ENCODE assay signal across 1 cellular context in the genomic region with DNA sequence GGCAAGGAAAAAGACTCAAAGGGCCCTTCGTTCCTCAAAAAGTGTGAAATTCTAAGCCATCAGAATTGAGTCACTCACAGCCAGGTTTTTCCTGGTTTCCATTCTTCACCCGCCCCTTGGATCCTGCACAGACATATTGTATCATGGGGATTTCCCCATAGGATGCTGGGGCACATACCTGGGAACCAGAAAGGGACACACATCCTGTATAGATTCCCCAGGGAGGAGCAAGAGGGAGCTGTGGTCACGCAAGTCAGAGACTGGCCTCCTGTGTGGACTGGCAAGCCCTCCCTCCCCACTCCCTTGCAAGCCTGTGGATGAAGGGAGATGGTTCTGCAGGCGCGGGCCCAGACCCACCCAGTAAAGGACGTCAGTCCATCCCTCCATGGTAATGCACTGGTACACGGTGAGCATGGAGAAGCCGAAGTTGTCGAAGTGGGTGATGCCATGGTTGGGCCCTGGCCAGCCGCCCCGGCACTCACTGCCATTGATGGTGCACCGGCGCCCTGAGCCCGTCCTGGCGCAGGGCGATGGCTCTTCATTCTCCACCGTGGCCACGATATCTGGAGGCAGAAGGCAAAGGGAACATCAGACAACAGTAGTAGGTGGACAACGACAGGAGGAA.
TF ChIP-seq lines count a peak whose summit lies in the region.

No MANE protein-coding gene starts in this region.

TF ChIP-seq in HepG2, 621 proteins besides CTCF, POLR2A, EP300 and RAD21:
- TF ChIP-seq FOXK2 (IDR thresholded peaks at IDR 0.05) (no peak), SMARCC2 (IDR thresholded peaks at IDR 0.05) (no peak), ZNF546 (CRISPR knock-in tag; conservative IDR thresholded peaks at IDR 0.05) (no peak), XRCC5 (optimal IDR thresholded peaks at IDR 0.05; ENCODE audit: low read length) (no peak), FOXA3 (CRISPR knock-in tag; IDR thresholded peaks at IDR 0.05) (no peak), HNF4G (IDR thresholded peaks at IDR 0.05; ENCODE audit: borderline replicate concordance, low read depth, low read length) (no peak), HNF4G (CRISPR knock-in tag; IDR thresholded peaks at IDR 0.05; ENCODE audit: borderline replicate concordance, low read depth) (no peak), ERF (CRISPR knock-in tag; IDR thresholded peaks at IDR 0.05) (no peak), NRL (CRISPR knock-in tag; IDR thresholded peaks at IDR 0.05; ENCODE audit: borderline replicate concordance) (no peak), SUZ12 (IDR thresholded peaks at IDR 0.05; ENCODE audit: low read depth, low read length) (no peak), KDM2A (CRISPR knock-in tag; IDR thresholded peaks at IDR 0.05; ENCODE audit: borderline replicate concordance, low read depth) (no peak), SAFB2 (CRISPR knock-in tag; IDR thresholded peaks at IDR 0.05; ENCODE audit: borderline replicate concordance, low read depth) (no peak), ZMAT3 (CRISPR knock-in tag; conservative IDR thresholded peaks at IDR 0.05) (no peak), ZNF44 (CRISPR knock-in tag; IDR thresholded peaks at IDR 0.05) (no peak), RELA (CRISPR knock-in tag; IDR thresholded peaks at IDR 0.05) (no peak), KLF13 (CRISPR knock-in tag; IDR thresholded peaks at IDR 0.05) (no peak), ZNF24 (IDR thresholded peaks at IDR 0.05) (no peak)
- TF ChIP-seq, protein P1, sequence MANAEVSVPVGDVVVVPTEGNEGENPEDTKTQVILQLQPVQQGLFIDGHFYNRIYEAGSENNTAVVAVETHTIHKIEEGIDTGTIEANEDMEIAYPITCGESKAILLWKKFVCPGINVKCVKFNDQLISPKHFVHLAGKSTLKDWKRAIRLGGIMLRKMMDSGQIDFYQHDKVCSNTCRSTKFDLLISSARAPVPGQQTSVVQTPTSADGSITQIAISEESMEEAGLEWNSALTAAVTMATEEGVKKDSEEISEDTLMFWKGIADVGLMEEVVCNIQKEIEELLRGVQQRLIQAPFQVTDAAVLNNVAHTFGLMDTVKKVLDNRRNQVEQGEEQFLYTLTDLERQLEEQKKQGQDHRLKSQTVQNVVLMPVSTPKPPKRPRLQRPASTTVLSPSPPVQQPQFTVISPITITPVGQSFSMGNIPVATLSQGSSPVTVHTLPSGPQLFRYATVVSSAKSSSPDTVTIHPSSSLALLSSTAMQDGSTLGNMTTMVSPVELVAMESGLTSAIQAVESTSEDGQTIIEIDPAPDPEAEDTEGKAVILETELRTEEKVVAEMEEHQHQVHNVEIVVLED (CRISPR knock-in tag; IDR thresholded peaks at IDR 0.05; ENCODE audit: borderline replicate concordance) = no peak
